In the genomic region with DNA sequence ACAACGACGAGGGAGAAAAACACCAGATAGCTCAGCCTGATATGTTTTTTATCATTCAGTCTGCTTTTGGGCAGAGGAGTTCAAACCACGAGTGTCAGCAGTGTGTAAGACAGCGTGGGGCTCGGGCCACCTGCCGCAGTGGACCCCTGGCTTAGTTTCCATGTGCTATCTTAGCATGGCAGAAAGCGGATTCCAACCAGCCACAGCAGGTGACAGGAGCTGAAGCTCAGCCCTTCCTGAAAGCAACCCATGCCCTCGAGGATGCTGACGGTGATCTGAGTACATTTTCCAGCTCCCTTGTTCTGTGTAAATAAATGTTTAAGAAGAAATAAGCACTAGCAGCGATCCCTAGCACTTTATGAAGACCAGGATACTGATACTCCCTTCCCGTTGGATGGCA, we compare ENCODE assay signal across 17 cellular contexts. TPM values are rescaled to one million over a fixed set of nuclear protein-coding genes. Genes with fewer than 3 reads are reported as not detected.
DNase-seq lines count a peak whose midpoint lies in the region; ATAC-seq, FAIRE-seq and TF ChIP-seq lines count a peak whose summit lies in the region.
"Had no signal": no experiment of that assay in that cellular context is flagged by ENCODE, and none has a peak within 500 bp of the region (broad histone marks: within the 10 kb centered on the region; RNA-seq: fewer than 3 reads in every experiment).

No MANE protein-coding gene starts in this region.

- H3K27me3 ChIP-seq in HepG2 (ENCODE audit: control insufficient read depth in 1 of 2, insufficient read depth in 2 of 2, low read length in 2 of 2) (peaks cover 0 to 6% of the 10 kb centered on the region in 2 experiments; a peak in 1 of 5 replicates), right lobe of liver (no peaks in the 10 kb centered on the region), colonic mucosa (no peaks in the 10 kb centered on the region), heart left ventricle (no peaks in the 10 kb centered on the region)
- H3K27me3 ChIP-seq: MG63 had no signal

- POLR2A ChIA-PET in HepG2 (lab: Yijun Ruan, JAX), result no interaction called here

- WGBS in HepG2 (ENCODE audit: low lambda C conversion rate), result 38% methylated on average over 10 of the region's 11 CpGs
- WGBS in right lobe of liver (ENCODE audit: insufficient coverage, low coverage, low lambda C conversion rate, missing lambda C conversion rate), result 71% methylated on average over 10 of the region's 11 CpGs
- WGBS in heart left ventricle, 4 donors, result 75 to 83% (median 80%) methylated on average over 11 of the region's 11 CpGs

- no peaks in the 10 kb centered on the region for H3K9me3 Mint-ChIP-seq in HFFc6
- H3K9me3 Mint-ChIP-seq: GM23338 had no signal

- no peak for DNase-seq in HepG2 (ENCODE audit: low spot score)
- no peak for DNase-seq in right lobe of liver
- DNase-seq in NCI-H2171 treated with DMSO at 0.1 percent for 48 hours (lab: John Stamatoyannopoulos, UW), result peak; percentile 88
- peak; percentile 85 for DNase-seq in cerebellar cortex (ENCODE audit: low spot score)
- DNase-seq in colonic mucosa, result no peak
- no peak for DNase-seq in HFFc6
- no peak for DNase-seq in heart left ventricle
- DNase-seq: AML-193, Calu3, DND-41, GF-D8, MG63, NCI-H2081 treated with DMSO at 0.1 percent for 48 hours, NCI-H524, T-helper 17 cell had no signal

- H2AFZ ChIP-seq in HepG2 (ENCODE audit: low read length), result no peak overlapping the region
- H2AFZ ChIP-seq: GM23338 had no signal

- H3K9me3 ChIP-seq in HepG2 (ENCODE audit: low read length), result no peaks in the 10 kb centered on the region
- no peaks in the 10 kb centered on the region for H3K9me3 ChIP-seq in right lobe of liver
- H3K9me3 ChIP-seq in colonic mucosa, result no peaks in the 10 kb centered on the region
- no peaks in the 10 kb centered on the region for H3K9me3 ChIP-seq in heart left ventricle
- H3K9me3 ChIP-seq: MG63 had no signal

- CTCF ChIA-PET in HepG2 (lab: Yijun Ruan, JAX; ENCODE audit: low intra/inter-chr PET ratio, low total read pairs), result no interaction called here

- no peak overlapping the region for H3K4me3 ChIP-seq in HepG2 (replicated peaks in 1 of 3; ENCODE audit: insufficient read depth in 1 of 3, low read depth in 2 of 3, low read length in 3 of 3)
- H3K4me3 ChIP-seq in right lobe of liver, result no peak overlapping the region
- H3K4me3 ChIP-seq in colonic mucosa, result no peak overlapping the region
- no peak overlapping the region for H3K4me3 ChIP-seq in heart left ventricle
- H3K4me3 ChIP-seq: GM23338, MG63 had no signal

- H3K4me1 ChIP-seq in HepG2 (ENCODE audit: insufficient read depth, low read length), result no peaks in the 10 kb centered on the region
- no peaks in the 10 kb centered on the region for H3K4me1 ChIP-seq in right lobe of liver
- no peaks in the 10 kb centered on the region for H3K4me1 ChIP-seq in colonic mucosa
- peaks cover 0 to 7% (median 0%) of the 10 kb centered on the region in 12 donors for H3K4me1 ChIP-seq in heart left ventricle

- TF ChIP-seq EP300 in HepG2 (IDR thresholded peaks at IDR 0.05; ENCODE audit: low read depth in 2 of 2, low read length in 2 of 2) (no peak), HepG2 (CRISPR knock-in tag; IDR thresholded peaks at IDR 0.05; ENCODE audit: borderline replicate concordance) (no peak)

- H3K4me3 Mint-ChIP-seq in HFFc6, result no peak overlapping the region
- H3K4me3 Mint-ChIP-seq: GM23338, T-helper 17 cell had no signal

- FAIRE-seq in HepG2 (lab: Jason Lieb, UNC), result no peak

- no peak for TF ChIP-seq RAD21 in HepG2 (CRISPR knock-in tag; IDR thresholded peaks at IDR 0.05)

- H3K27ac ChIP-seq in HepG2 (ENCODE audit: extremely low read length, insufficient read depth, low read length) (no peak overlapping the region), right lobe of liver (no peak overlapping the region), colonic mucosa (no peak overlapping the region), heart left ventricle (no peak overlapping the region)

- in situ Hi-C loops in HepG2 (cut with HindIII; ENCODE audit: extremely low pct_ligation_motif_present, low pct_unique_long_range_greater_than_20kb), result no loop called here

- H4K20me1 ChIP-seq in HepG2 (ENCODE audit: insufficient read depth, low read length), result no peaks in the 10 kb centered on the region

- intact Hi-C loops in HepG2 (cut with micrococcal nuclease; ENCODE audit: unreplicated experiment), result no loop called here
- intact Hi-C loops in right lobe of liver (cut with DNase I), result no loop called here
- intact Hi-C loops in colonic mucosa (cut with DNase I), result no loop called here
- intact Hi-C loops in heart left ventricle (cut with DNase I), result loop anchor here in 1 of 10 donors (10.0 kb wide), 1 partner anchor 155 kb away; no protein-coding TSS in a partner anchor

- H3K4me2 ChIP-seq in HepG2 (ENCODE audit: low read depth, low read length), result no peak overlapping the region
- H3K4me2 ChIP-seq: GM23338 had no signal

- H3K27ac Mint-ChIP-seq in HFFc6, result no peak overlapping the region
- H3K27ac Mint-ChIP-seq: GM23338, T-helper 17 cell had no signal

- no peaks in the 10 kb centered on the region for H3K36me3 Mint-ChIP-seq in HFFc6 (ENCODE audit: low read depth)

- H3K36me3 ChIP-seq in HepG2 (replicated peaks in 1 of 2; ENCODE audit: control insufficient read depth in 1 of 2, insufficient read depth in 2 of 2, low read length in 2 of 2) (no peaks in the 10 kb centered on the region), right lobe of liver (no peaks in the 10 kb centered on the region), colonic mucosa (no peaks in the 10 kb centered on the region), heart left ventricle (no peaks in the 10 kb centered on the region)
- H3K36me3 ChIP-seq: MG63 had no signal

- no peak overlapping the region for H3K9ac ChIP-seq in HepG2 (ENCODE audit: insufficient read depth, low read depth, low read length)
- H3K9ac ChIP-seq in colonic mucosa (ENCODE audit: low read depth in 2 of 2, low read length in 2 of 2), result no peak overlapping the region

- H3K4me1 Mint-ChIP-seq in HFFc6 (ENCODE audit: low read depth), result peaks cover 22% of the 10 kb centered on the region

- no peak for TF ChIP-seq CTCF in HepG2 (CRISPR knock-in tag; IDR thresholded peaks at IDR 0.05)
- TF ChIP-seq CTCF in right lobe of liver (IDR thresholded peaks at IDR 0.05), result no peak
- TF ChIP-seq CTCF in colonic mucosa (IDR thresholded peaks at IDR 0.05), result no peak
- TF ChIP-seq CTCF in HFFc6 (IDR thresholded peaks at IDR 0.05), result no peak
- TF ChIP-seq CTCF in heart left ventricle (IDR thresholded peaks at IDR 0.05), result no peak

- H3K27me3 Mint-ChIP-seq in HFFc6 (ENCODE audit: insufficient read depth), result peaks cover 7% of the 10 kb centered on the region

- TF ChIP-seq POLR2A in HepG2 (IDR thresholded peaks at IDR 0.05; ENCODE audit: insufficient read depth in 1 of 2, low read depth in 2 of 2, low read length in 2 of 2) (no peak), right lobe of liver (IDR thresholded peaks at IDR 0.05) (no peak), heart left ventricle (IDR thresholded peaks at IDR 0.05) (no peak)

- H3K79me2 ChIP-seq in HepG2 (ENCODE audit: insufficient read depth, low read length), result no peaks in the 10 kb centered on the region

- no TSS peak for BruUV-seq in HepG2 (replicated peaks; lab: Mats Ljungman, UMichigan)

- ATAC-seq in HepG2 (no peak), right lobe of liver (no peak), heart left ventricle (no peak)
- ATAC-seq: GM23338, Right ventricle myocardium inferior, T-helper 17 cell had no signal

TF ChIP-seq in HepG2, 621 proteins besides CTCF, POLR2A, EP300 and RAD21 (continues in another document):
- TF ChIP-seq, protein P1, sequence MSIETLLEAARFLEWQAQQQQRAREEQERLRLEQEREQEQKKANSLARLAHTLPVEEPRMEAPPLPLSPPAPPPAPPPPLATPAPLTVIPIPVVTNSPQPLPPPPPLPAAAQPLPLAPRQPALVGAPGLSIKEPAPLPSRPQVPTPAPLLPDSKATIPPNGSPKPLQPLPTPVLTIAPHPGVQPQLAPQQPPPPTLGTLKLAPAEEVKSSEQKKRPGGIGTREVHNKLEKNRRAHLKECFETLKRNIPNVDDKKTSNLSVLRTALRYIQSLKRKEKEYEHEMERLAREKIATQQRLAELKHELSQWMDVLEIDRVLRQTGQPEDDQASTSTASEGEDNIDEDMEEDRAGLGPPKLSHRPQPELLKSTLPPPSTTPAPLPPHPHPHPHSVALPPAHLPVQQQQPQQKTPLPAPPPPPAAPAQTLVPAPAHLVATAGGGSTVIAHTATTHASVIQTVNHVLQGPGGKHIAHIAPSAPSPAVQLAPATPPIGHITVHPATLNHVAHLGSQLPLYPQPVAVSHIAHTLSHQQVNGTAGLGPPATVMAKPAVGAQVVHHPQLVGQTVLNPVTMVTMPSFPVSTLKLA (IDR thresholded peaks at IDR 0.05), result peak; percentile 50

RNA-seq across cellular contexts. Expression of a gene that starts 32.2 kb away (rescaled TPM):
- total RNA-seq in HepG2 (2016; rRNA removed; fragmentation: Illumina TruSeq; extraction: Trizol) (30.8 and 48.1 TPM in 2 replicates), right lobe of liver (100 to 1,000 TPM in 3 of 6 experiments, 10 to 100 TPM in 3; 30.3 to 135 (median 81.5) TPM), colonic mucosa (10 to 100 TPM; 28.2 to 61.8 TPM), heart left ventricle (100 to 1,000 TPM in 1 of 9 donors, 10 to 100 TPM in 8; 59.4 to 100 (median 83.1) TPM)
- 4.0 and 5.0 TPM in 2 replicates for total RNA-seq in HepG2 (2016; cell fraction: cytosol; rRNA removed; fragmentation: Illumina TruSeq; extraction: Trizol; ENCODE audit: low read depth)
- 27.9 and 48.3 TPM in 2 replicates for total RNA-seq in HepG2 (2016; cell fraction: insoluble cytoplasmic fraction; rRNA removed; fragmentation: Illumina TruSeq; extraction: Trizol)
- total RNA-seq in HepG2 (2016; cell fraction: membrane; rRNA removed; fragmentation: Illumina TruSeq; extraction: Trizol), result 15.6 and 16.3 TPM in 2 replicates
- 50.3 and 53.0 TPM in 2 replicates for total RNA-seq in HepG2 (2016; cell fraction: nucleus; rRNA removed; fragmentation: Illumina TruSeq; extraction: Trizol)
- polyA plus RNA-seq in HepG2 (2011; rRNA removed) (59.0 and 62.9 TPM in 2 replicates), heart left ventricle (10 to 100 TPM; 18.5 to 41.9 TPM)
- polyA plus RNA-seq in HepG2 (2011; cell fraction: cytosol; rRNA removed), result 44.6 and 63.1 TPM in 2 replicates
- polyA plus RNA-seq in HepG2 (2011; cell fraction: nucleus; rRNA removed), result 78.5 and 95.6 TPM in 2 replicates
- 49.8 and 59.5 TPM in 2 replicates for polyA plus RNA-seq in HepG2 (2012)
- polyA plus RNA-seq in HepG2 (2016; cell fraction: cytosol; fragmentation: Illumina TruSeq; extraction: Trizol; ENCODE audit: low read depth), result 0.49 and 0.73 TPM in 2 replicates
- 27.4 and 31.9 TPM in 2 replicates for polyA plus RNA-seq in HepG2 (2016; cell fraction: insoluble cytoplasmic fraction; fragmentation: Illumina TruSeq; extraction: Trizol; ENCODE audit: low read depth)
- 4.4 and 4.9 TPM in 2 replicates for polyA plus RNA-seq in HepG2 (2016; cell fraction: membrane; fragmentation: Illumina TruSeq; extraction: Trizol; ENCODE audit: low read depth)
- polyA plus RNA-seq in HepG2 (2016; cell fraction: nucleus; fragmentation: Illumina TruSeq; extraction: Trizol; ENCODE audit: insufficient read depth, low read depth), result 32.1 and 37.5 TPM in 2 replicates
- polyA minus RNA-seq in HepG2 (2011; rRNA and poly(A)+ RNA removed; ENCODE audit: low replicate concordance), result 48.4 and 211 TPM in 2 replicates
- 125 and 134 TPM in 2 replicates for polyA minus RNA-seq in HepG2 (2011; cell fraction: cytosol; rRNA and poly(A)+ RNA removed)
- polyA minus RNA-seq in HepG2 (2011; cell fraction: nucleus; rRNA and poly(A)+ RNA removed), result 274 and 278 TPM in 2 replicates
- 100 to 1,000 TPM in 3 of 6 experiments, 10 to 100 TPM in 3; 78.5 to 138 (median 99.8) TPM for total RNA-seq in HFFc6 (2021; fragmentation: NEBNext Ultra II Directional; extraction: Animal tissue kit (Norgen Biotek cat#: 25700))

Comparison
In these comparisons a context has a peak if more than half of its experiments do, and no peak if none do; other contexts are left out.
1. DNase-seq: peak in NCI-H2171 treated with DMSO at 0.1 percent for 48 hours (single experiment) and cerebellar cortex (single experiment); none in HepG2 (single experiment), right lobe of liver (0 of 3), colonic mucosa (single experiment), HFFc6 (single experiment) and heart left ventricle (0 of 5).